ENCODE assay signal across 8 cellular contexts in genomic region chr15:100849021-100849831, GRCh38. TPM values are rescaled to one million over a fixed set of nuclear protein-coding genes. Genes with fewer than 3 reads are reported as not detected.
DNase-seq lines count a peak whose midpoint lies in the region; ATAC-seq, FAIRE-seq and TF ChIP-seq lines count a peak whose summit lies in the region.

No MANE protein-coding gene starts in this region.

- H3K27me3 ChIP-seq in muscle layer of colon (ENCODE audit: control insufficient read depth in 1 of 2, insufficient read depth in 2 of 2, low read length in 2 of 2), result peaks cover 0 to 4% of the 10 kb centered on the region in 2 donors

- DNase-seq in GM12891 (ENCODE audit: insufficient read length, low spot score) (peak; percentile 51), Kasumi-1 (lab: John Stamatoyannopoulos, UW) (peak; percentile 65 to 87), epidermal melanocyte (ENCODE audit: insufficient read length, low spot score) (no peak)
- peak; percentile 4 to 21 for DNase-seq in activated CD4-positive, alpha-beta T cell treated with anti-CD3 and anti-CD28 coated beads, Interleukin-2, amount 50 U/mL, for 24 hours (ENCODE audit: low read depth in 1 of 2, low spot score in 1 of 2)
- peak; percentile 44 for DNase-seq in effector CD8-positive, alpha-beta T cell (lab: John Stamatoyannopoulos, UW)
- peak; percentile 21 to 52 (median 36) for DNase-seq in stimulated activated naive CD4-positive, alpha-beta T cell (lab: John Stamatoyannopoulos, UW)

- TF ChIP-seq POLR2A in GM12891 (IDR thresholded peaks at IDR 0.05; ENCODE audit: low read depth, low read length), result no peak

- H3K36me3 ChIP-seq in muscle layer of colon (ENCODE audit: insufficient read depth, low read length), result no peaks in the 10 kb centered on the region

- H3K9me3 ChIP-seq in muscle layer of colon (ENCODE audit: low read length), result no peaks in the 10 kb centered on the region

- H3K9ac ChIP-seq in muscle layer of colon (ENCODE audit: low read length), result peak overlapping the region; percentile 37

- peak overlapping the region; percentile 62 to 65 for H3K4me3 ChIP-seq in muscle layer of colon (ENCODE audit: low read depth in 1 of 2, low read length in 2 of 2)

- H3K27ac ChIP-seq in muscle layer of colon (ENCODE audit: low read depth, low read length), result peak overlapping the region; percentile 50

- no peaks in the 10 kb centered on the region for H3K4me1 ChIP-seq in muscle layer of colon (ENCODE audit: insufficient read depth, low read length)

- ATAC-seq in HG03460 (IDR thresholded peaks at IDR 0.05; ENCODE audit: unreplicated experiment), result no peak

- peak; percentile 47 for FAIRE-seq in GM12891 (lab: Jason Lieb, UNC)

TF ChIP-seq in GM12891, 5 proteins besides CTCF, POLR2A, EP300 and RAD21:
- TF ChIP-seq PAX5 (IDR thresholded peaks at IDR 0.05; ENCODE audit: insufficient read depth, low read length, severe bottlenecking) (no peak), POU2F2 (IDR thresholded peaks at IDR 0.05; ENCODE audit: low read depth, low read length) (no peak), SPI1 (IDR thresholded peaks at IDR 0.05; ENCODE audit: low read depth, low read length) (no peak), POLR2AphosphoS5 (IDR thresholded peaks at IDR 0.05; ENCODE audit: low read depth, low read length) (no peak), TAF1 (IDR thresholded peaks at IDR 0.05; ENCODE audit: low read depth, low read length) (no peak)

RNA-seq across cellular contexts. Expression of gene ALDH1A3, which starts 30.4 kb away (rescaled TPM):
- polyA plus RNA-seq in GM12891 (2012; ENCODE audit: low read depth, missing spikeins), result 0.03 TPM
